8 cellular contexts compared by ENCODE assay signal in the genomic region with DNA sequence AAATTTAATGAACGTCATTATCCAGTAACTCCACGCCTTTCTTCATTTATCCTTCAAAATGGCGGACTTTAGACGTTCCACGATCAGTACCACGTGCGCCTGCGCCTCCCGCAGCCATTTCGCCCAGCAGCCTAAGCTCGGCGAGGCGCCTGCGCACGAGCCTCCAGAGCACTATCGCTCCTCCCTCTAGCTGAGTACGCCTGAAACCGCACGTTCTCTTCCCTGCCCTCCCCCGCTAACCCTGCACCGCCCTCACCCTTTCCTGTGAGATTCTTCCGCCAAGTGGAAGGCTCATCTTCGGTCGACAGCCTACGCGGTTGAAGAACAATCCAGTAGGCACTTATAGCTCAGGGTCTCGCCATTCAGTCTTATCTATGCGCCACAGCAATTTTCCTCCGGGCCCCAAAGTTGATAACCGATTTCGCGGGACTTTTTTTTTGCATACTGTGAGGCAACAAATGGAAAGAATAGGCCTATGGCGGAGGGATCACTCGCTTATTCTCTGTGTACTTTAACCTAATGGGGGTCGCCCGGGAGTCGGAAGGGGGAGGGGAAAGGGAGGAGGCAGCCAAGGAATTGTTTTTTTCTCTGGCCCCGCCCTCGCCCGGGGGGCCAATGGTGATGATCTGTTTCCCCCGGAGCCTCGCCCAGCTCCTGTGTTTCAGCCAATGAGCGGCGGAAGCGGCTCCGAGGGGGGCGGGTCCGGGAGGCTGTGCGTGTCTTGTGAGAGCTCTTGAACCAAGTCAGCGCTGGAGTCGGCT. TPM values are rescaled to one million over a fixed set of nuclear protein-coding genes. Genes with fewer than 3 reads are reported as not detected.
DNase-seq lines count a peak whose midpoint lies in the region; ATAC-seq and TF ChIP-seq lines count a peak whose summit lies in the region.

TSS of gene KDM3A (plus strand) at position 741 of the 761 bp plus-strand sequence. CDS start 677 bp downstream, outside the sequence.

- H3K4me1 ChIP-seq in OCI-LY3 (ENCODE audit: low read length) (peaks cover 19% of the 10 kb centered on the region), endodermal cell (ENCODE audit: control insufficient read depth, insufficient read depth, low read length) (no peaks in the 10 kb centered on the region), mesenchymal stem cell (ENCODE audit: control insufficient read depth, insufficient read depth, low read depth, low read length) (peaks cover 4% of the 10 kb centered on the region)

- H3K23ac ChIP-seq in mesenchymal stem cell (ENCODE audit: low read length in 2 of 2), result peak within 1 kb of the TSS in 1 of 2 experiments; percentile 90

- H3K4me3 ChIP-seq in OCI-LY3 (ENCODE audit: low read length), result peak within 1 kb of the TSS; percentile 92
- peak within 1 kb of the TSS; percentile 87 for H3K4me3 ChIP-seq in endodermal cell (ENCODE audit: low read length)
- H3K4me3 ChIP-seq in mesenchymal stem cell (ENCODE audit: insufficient read depth in 1 of 2, low read depth in 1 of 2, low read length in 2 of 2), result peak within 1 kb of the TSS; percentile 86 to 89

- H3K36me3 ChIP-seq in OCI-LY3 (replicated peaks; ENCODE audit: low read depth, low read length), result peaks cover 50% of the 10 kb centered on the region
- H3K36me3 ChIP-seq in endodermal cell (ENCODE audit: control insufficient read depth, insufficient read depth, low read length), result peaks cover 3% of the 10 kb centered on the region
- H3K36me3 ChIP-seq in mesenchymal stem cell (ENCODE audit: control insufficient read depth in 1 of 2, insufficient read depth in 2 of 2, low read depth in 1 of 2, low read length in 2 of 2), result peaks cover 3 to 18% of the 10 kb centered on the region in 2 experiments

- H3K9me3 Mint-ChIP-seq in endodermal cell, result peaks cover 39% of the 10 kb centered on the region

- peak within 1 kb of the TSS; percentile 100 for H2BK15ac ChIP-seq in mesenchymal stem cell (ENCODE audit: low read depth, poor library complexity, severe bottlenecking)

- H3K4me2 ChIP-seq in OCI-LY3 (ENCODE audit: low read length), result peak within 1 kb of the TSS; percentile 95
- H3K4me2 ChIP-seq in mesenchymal stem cell (ENCODE audit: low read length, poor library complexity, severe bottlenecking), result peak within 1 kb of the TSS; percentile 93

- peak within 1 kb of the TSS in 1 of 2 experiments; percentile 91 for H3K4ac ChIP-seq in mesenchymal stem cell (ENCODE audit: low read depth in 1 of 2, low read length in 2 of 2)

- H2AK5ac ChIP-seq in mesenchymal stem cell (ENCODE audit: low read length, severe bottlenecking), result no peak within 1 kb of the TSS

- peaks cover 17% of the 10 kb centered on the region for H3K36me3 Mint-ChIP-seq in endodermal cell (ENCODE audit: low read depth)

- TF ChIP-seq CTCF in OCI-LY3 (IDR thresholded peaks at IDR 0.05; ENCODE audit: low read depth, low read length), result no peak
- TF ChIP-seq CTCF in endodermal cell (conservative IDR thresholded peaks at IDR 0.05), result no peak

- H2BK120ac ChIP-seq in mesenchymal stem cell (ENCODE audit: low read depth, low read length), result peak within 1 kb of the TSS; percentile 94

- DNase-seq in Caki2 (ENCODE audit: low read depth) (peak; percentile 100), HuH-7.5 (ENCODE audit: low spot score) (peak; percentile 83), endodermal cell (peak; percentile 100), mesenchymal stem cell (peak; percentile 100)
- DNase-seq in activated CD8-positive, alpha-beta memory T cell treated with anti-CD3 and anti-CD28 coated beads, Interleukin-2, amount 50 U/mL, for 4 hours, result peak; percentile 99
- peak; percentile 99 for DNase-seq in stimulated activated CD8-positive, alpha-beta memory T cell treated with anti-CD3 and anti-CD28 coated beads, Interleukin-12 subunit alpha, Interleukin-12 subunit beta, amount 100 ng/mL, for 24 hours (ENCODE audit: extremely low read depth)

- peak within 1 kb of the TSS; percentile 95 for H4K8ac ChIP-seq in mesenchymal stem cell (ENCODE audit: low read length)

- peak within 1 kb of the TSS; percentile 100 for H3K27ac Mint-ChIP-seq in endodermal cell

- in situ Hi-C loops in Caki2 (cut with HindIII; ENCODE audit: low pct_unique_long_range_greater_than_20kb, low sequenced_read_pairs), result no loop called here

- peak within 1 kb of the TSS; percentile 86 to 94 for H3K14ac ChIP-seq in mesenchymal stem cell (ENCODE audit: low read length in 2 of 2)

- H3K79me2 ChIP-seq in OCI-LY3 (ENCODE audit: low read length), result peaks cover 41% of the 10 kb centered on the region

- peak within 1 kb of the TSS; percentile 97 for H2BK5ac ChIP-seq in mesenchymal stem cell (ENCODE audit: low read depth, low read length, poor library complexity, severe bottlenecking)

- H3K27me3 Mint-ChIP-seq in endodermal cell (ENCODE audit: insufficient read depth), result peaks cover 19% of the 10 kb centered on the region

- peaks cover 40% of the 10 kb centered on the region for H4K20me1 ChIP-seq in OCI-LY3 (ENCODE audit: insufficient read depth, low read length)

- H3K27ac ChIP-seq in OCI-LY3 (ENCODE audit: low read length) (peak within 1 kb of the TSS; percentile 95), endodermal cell (ENCODE audit: low read depth, low read length) (peak within 1 kb of the TSS; percentile 100), mesenchymal stem cell (ENCODE audit: low read length, poor library complexity, severe bottlenecking) (peak within 1 kb of the TSS; percentile 100)

- 1% methylated on average over 38 to 51 of the region's 51 CpGs for WGBS in endodermal cell (ENCODE audit: insufficient coverage in 1 of 2, insufficient read length in 1 of 2), 2 experiments
- WGBS in mesenchymal stem cell, result 1% methylated on average over 51 of the region's 51 CpGs

- peak within 1 kb of the TSS; percentile 73 for H3K9ac ChIP-seq in OCI-LY3 (ENCODE audit: low read length)
- peak within 1 kb of the TSS; percentile 92 for H3K9ac ChIP-seq in endodermal cell (ENCODE audit: extremely low read depth, low read length, poor library complexity, severe bottlenecking)
- H3K9ac ChIP-seq in mesenchymal stem cell (ENCODE audit: low read length), result peak within 1 kb of the TSS; percentile 94

- H3K9me3 ChIP-seq in OCI-LY3 (ENCODE audit: insufficient read depth, low read length), result peaks cover 29% of the 10 kb centered on the region
- peaks cover 31% of the 10 kb centered on the region for H3K9me3 ChIP-seq in endodermal cell (ENCODE audit: control insufficient read depth, low read length)
- H3K9me3 ChIP-seq in mesenchymal stem cell (ENCODE audit: control insufficient read depth, low read length), result peaks cover 29% of the 10 kb centered on the region

- peak within 1 kb of the TSS; percentile 85 to 99 for H3K18ac ChIP-seq in mesenchymal stem cell (ENCODE audit: low read depth in 1 of 2, low read length in 2 of 2)

- H3K4me3 Mint-ChIP-seq in endodermal cell, result peak within 1 kb of the TSS; percentile 87

- H4K91ac ChIP-seq in mesenchymal stem cell (ENCODE audit: low read length), result peak within 1 kb of the TSS; percentile 68

- H3K4me1 Mint-ChIP-seq in endodermal cell, result peaks cover 17% of the 10 kb centered on the region

- peak within 1 kb of the TSS in 1 of 2 experiments; percentile 70 for H2BK12ac ChIP-seq in mesenchymal stem cell (ENCODE audit: low read length in 2 of 2)

- peaks cover 1% of the 10 kb centered on the region for H3K79me1 ChIP-seq in mesenchymal stem cell (replicated peaks; ENCODE audit: low read length, poor library complexity, severe bottlenecking)

- ATAC-seq in GM21528 (IDR thresholded peaks at IDR 0.05; ENCODE audit: low FRiP score, unreplicated experiment), result peak; percentile 85

- H2AFZ ChIP-seq in OCI-LY3 (ENCODE audit: low read depth, low read length) (peak within 1 kb of the TSS; percentile 100), mesenchymal stem cell (ENCODE audit: low read depth, low read length) (peak within 1 kb of the TSS; percentile 30)

- H3K27me3 ChIP-seq in OCI-LY3 (ENCODE audit: low read depth, low read length), result no peaks in the 10 kb centered on the region
- H3K27me3 ChIP-seq in endodermal cell (ENCODE audit: control insufficient read depth, insufficient read depth, low read length, poor library complexity, severe bottlenecking), result peaks cover 6% of the 10 kb centered on the region
- no peaks in the 10 kb centered on the region for H3K27me3 ChIP-seq in mesenchymal stem cell (ENCODE audit: control insufficient read depth in 1 of 2, insufficient read depth in 1 of 2, low read length in 2 of 2)

RNA-seq across cellular contexts. Expression of gene KDM3A, which starts in this region (rescaled TPM):
- 28.3 and 37.4 TPM in 2 replicates for total RNA-seq in Caki2 (2014; rRNA removed; shearing (Covaris generic); ENCODE audit: low replicate concordance)
- total RNA-seq in endodermal cell, result 10 to 100 TPM; 31.8 to 34.4 TPM
- 50.2 TPM for polyA plus RNA-seq in endodermal cell (2013, experiment 1 of 2)
- polyA plus RNA-seq in endodermal cell (2013, experiment 2 of 2), result 42.0 TPM
- 14.3 TPM for polyA plus RNA-seq in mesenchymal stem cell (2013, experiment 1 of 2)
- 14.2 TPM for polyA plus RNA-seq in mesenchymal stem cell (2013, experiment 2 of 2)

Comparison
In these comparisons a context has a peak if more than half of its experiments do, and no peak if none do; other contexts are left out.
1. Peak in every context shown above with its lines: DNase-seq, ATAC-seq, H3K4me3 ChIP-seq and H3K27ac ChIP-seq.